Comparison of ENCODE assay signal across 8 cellular contexts in the genomic region with DNA sequence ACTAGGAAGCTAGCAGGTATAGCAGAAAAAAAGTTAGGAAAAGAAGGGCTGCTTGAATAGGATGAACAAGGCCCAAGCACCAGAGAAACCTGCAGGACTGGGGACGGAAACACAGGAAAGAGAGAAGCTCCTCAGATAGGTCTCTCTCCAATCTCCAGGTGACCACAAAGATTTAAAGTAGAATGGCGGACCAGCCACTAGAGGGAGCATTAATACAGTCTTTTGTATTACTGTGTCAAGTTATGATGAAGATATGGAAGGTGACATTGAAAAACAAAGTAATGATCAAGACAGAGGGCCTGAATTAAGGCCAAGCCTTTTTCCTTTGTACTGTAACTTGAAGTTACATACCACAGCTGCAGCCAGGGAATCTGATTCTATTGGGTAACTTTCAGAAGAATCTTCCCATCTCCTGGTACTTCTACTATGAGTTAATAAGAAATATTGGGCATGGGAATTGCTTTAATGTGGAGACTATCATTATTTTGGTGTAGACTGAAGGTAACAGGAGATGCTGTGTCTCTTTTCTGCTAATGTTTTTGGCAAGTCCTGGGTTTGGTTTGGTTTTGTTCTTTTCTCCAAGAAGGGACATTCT. TPM values are rescaled to one million over a fixed set of nuclear protein-coding genes. Genes with fewer than 3 reads are reported as not detected.
DNase-seq lines count a peak whose midpoint lies in the region; TF ChIP-seq lines count a peak whose summit lies in the region.

No MANE protein-coding gene starts in this region.

- H3K4me2 ChIP-seq in MM.1S (ENCODE audit: low read depth, low read length), result no peak overlapping the region

- H3K9me3 Mint-ChIP-seq in chondrocyte (ENCODE audit: low read depth), result peaks cover 3% of the 10 kb centered on the region
- H3K9me3 Mint-ChIP-seq in mesothelial cell of epicardium, result peaks cover 7% of the 10 kb centered on the region

- H3K4me3 ChIP-seq in HFF-Myc (replicated peaks; ENCODE audit: low read depth, low read length) (no peak overlapping the region), MM.1S (ENCODE audit: low read length) (no peak overlapping the region), WI38 (ENCODE audit: low read depth, low read length) (no peak overlapping the region)

- H3K9me3 ChIP-seq in MM.1S (replicated peaks; ENCODE audit: insufficient read depth, low read length), result no peaks in the 10 kb centered on the region

- H3K4me3 Mint-ChIP-seq in chondrocyte (ENCODE audit: unreplicated experiment) (no peak overlapping the region), mesothelial cell of epicardium (no peak overlapping the region)

- no peaks in the 10 kb centered on the region for H3F3A ChIP-seq in MM.1S (ENCODE audit: insufficient read depth, low read length)

- TF ChIP-seq CTCF in HFF-Myc (IDR thresholded peaks at IDR 0.05; ENCODE audit: low read depth, low read length, missing control alignments) (peak; percentile 60), MM.1S (IDR thresholded peaks at IDR 0.05; ENCODE audit: low read length) (peak; percentile 74), WI38 (IDR thresholded peaks at IDR 0.05; ENCODE audit: low read depth, low read length) (peak; percentile 57; the same call in 1 of the 2 replicates), chondrocyte (IDR thresholded peaks at IDR 0.05) (peak; percentile 82), mesothelial cell of epicardium (IDR thresholded peaks at IDR 0.05; ENCODE audit: unreplicated experiment) (peak; percentile 60)

- H3K27ac ChIP-seq in MM.1S (ENCODE audit: low read length), result no peak overlapping the region

- H3K4me1 ChIP-seq in MM.1S (ENCODE audit: low read length), result no peaks in the 10 kb centered on the region

- no peaks in the 10 kb centered on the region for H4K20me1 ChIP-seq in MM.1S (ENCODE audit: insufficient read depth, low read length)

- H3K27me3 Mint-ChIP-seq in chondrocyte (ENCODE audit: low read depth) (peaks cover 9% of the 10 kb centered on the region), mesothelial cell of epicardium (ENCODE audit: low read depth) (peaks cover 17% of the 10 kb centered on the region)

- H3K27ac Mint-ChIP-seq in chondrocyte (ENCODE audit: unreplicated experiment) (no peak overlapping the region), mesothelial cell of epicardium (no peak overlapping the region)

- H2AFZ ChIP-seq in MM.1S (ENCODE audit: low read length), result no peak overlapping the region

- H3K9ac ChIP-seq in MM.1S (ENCODE audit: low read length), result no peak overlapping the region

- H3K4me1 Mint-ChIP-seq in chondrocyte (ENCODE audit: low read depth), result peaks cover 4% of the 10 kb centered on the region
- peaks cover 2% of the 10 kb centered on the region for H3K4me1 Mint-ChIP-seq in mesothelial cell of epicardium

- H3K79me2 ChIP-seq in MM.1S (ENCODE audit: low read length), result peaks cover 41% of the 10 kb centered on the region

- H3K36me3 Mint-ChIP-seq in chondrocyte (ENCODE audit: low read depth) (no peaks in the 10 kb centered on the region), mesothelial cell of epicardium (no peaks in the 10 kb centered on the region)

- no peaks in the 10 kb centered on the region for H3K9me2 ChIP-seq in MM.1S (replicated peaks; ENCODE audit: insufficient read depth, low read length)

- no peaks in the 10 kb centered on the region for H3K27me3 ChIP-seq in MM.1S (replicated peaks; ENCODE audit: insufficient read depth, low read length)

- DNase-seq in activated gamma-delta T cell treated with Interleukin-2 at 50 U/mL for 16 hours (peak; percentile 71), activated gamma-delta T cell (lab: John Stamatoyannopoulos, UW) (no peak), HFF-Myc (ENCODE audit: extremely low read depth, low read depth) (peak; percentile 17), MM.1S (peak; percentile 84), chondrocyte (ENCODE audit: low spot score) (no peak), mesothelial cell of epicardium (ENCODE audit: low spot score in 2 of 2, unreplicated experiment in 2 of 2) (peak in 1 of 2 experiments; percentile 41), stromal cell of bone marrow (ENCODE audit: low read depth) (peak; percentile 10)

- H3K36me3 ChIP-seq in MM.1S (replicated peaks; ENCODE audit: insufficient read depth, low read length), result no peaks in the 10 kb centered on the region

RNA-seq across cellular contexts. Expression of gene OR2AG2, which starts 33.8 kb away (rescaled TPM):
- total RNA-seq in chondrocyte (0.07 to 0.21 TPM in 2 of 3 replicates, not detected in the other), mesothelial cell of epicardium (0.11 to 0.29 TPM (median 0.27 TPM) in 3 replicates)

RNA-seq across cellular contexts. Expression of gene OR2AG1, which starts 44.9 kb away (rescaled TPM):
- total RNA-seq in chondrocyte (not detected in 3 replicates), mesothelial cell of epicardium (not detected in 3 replicates)

RNA-seq across cellular contexts. Expression of gene MRPL17, which starts 54.8 kb away (rescaled TPM):
- 45.5 to 79.0 TPM (median 48.6 TPM) in 3 replicates for total RNA-seq in chondrocyte
- total RNA-seq in mesothelial cell of epicardium, result 41.6 to 45.3 TPM (median 42.7 TPM) in 3 replicates

Comparison
In these comparisons a context has a peak if more than half of its experiments do, and no peak if none do; other contexts are left out.
1. DNase-seq: peak in activated gamma-delta T cell treated with Interleukin-2 at 50 U/mL for 16 hours (single experiment), HFF-Myc (single experiment), MM.1S (single experiment) and stromal cell of bone marrow (single experiment); none in activated gamma-delta T cell (single experiment) and chondrocyte (single experiment).
2. Peak in every context shown above with its lines, with median percentiles within 50 percentile points of each other: CTCF ChIP-seq.